In genomic region chr2:190320696-190321095, GRCh38 we compare ENCODE assay signal across 9 cellular contexts. TPM values are rescaled to one million over a fixed set of nuclear protein-coding genes. Genes with fewer than 3 reads are reported as not detected.
A peak's percentile ranks its signal among the peaks of the same experiment; 100 is the strongest.
DNase-seq lines count a peak whose midpoint lies in the region; ATAC-seq, FAIRE-seq and TF ChIP-seq lines count a peak whose summit lies in the region.
"Had no signal": no experiment of that assay in that cellular context is flagged by ENCODE, and none has a peak within 500 bp of the region (broad histone marks: within the 10 kb centered on the region; RNA-seq: fewer than 3 reads in every experiment).

No MANE protein-coding gene starts in this region.

- H3K36me3 ChIP-seq in SK-N-SH (replicated peaks in 1 of 2; ENCODE audit: control insufficient read depth in 1 of 2, insufficient read depth in 2 of 2, low read length in 1 of 2) (no peaks in the 10 kb centered on the region), HepG2 (replicated peaks in 1 of 2; ENCODE audit: control insufficient read depth in 1 of 2, insufficient read depth in 2 of 2, low read length in 2 of 2) (no peaks in the 10 kb centered on the region), subcutaneous abdominal adipose tissue (ENCODE audit: control insufficient read depth in 5 of 5, insufficient read depth in 5 of 5, low read length in 5 of 5) (no peaks in the 10 kb centered on the region)

- peaks cover 0 to 7% of the 10 kb centered on the region in 2 experiments; a peak in 2 of 4 replicates for H3K4me1 ChIP-seq in SK-N-SH (ENCODE audit: control insufficient read depth in 1 of 2, insufficient read depth in 2 of 2, low read depth in 1 of 2, low read length in 1 of 2)
- peaks cover 40% of the 10 kb centered on the region for H3K4me1 ChIP-seq in HepG2 (ENCODE audit: insufficient read depth, low read length)
- H3K4me1 ChIP-seq in subcutaneous abdominal adipose tissue (ENCODE audit: control insufficient read depth in 5 of 5, insufficient read depth in 5 of 5, low read length in 5 of 5) = peaks cover 0 to 36% (median 14%) of the 10 kb centered on the region in 5 donors

- FAIRE-seq in HepG2 (lab: Jason Lieb, UNC) = no peak

- peaks cover 34% of the 10 kb centered on the region for H3K4me1 Mint-ChIP-seq in activated CD8-positive, alpha-beta T cell treated with anti-CD3 and anti-CD28 coated beads, Interleukin-2, amount 10 ng/mL, durations not matched to agents 7 days and 5 days (ENCODE audit: low read depth)

- no peak overlapping the region for H3K4me3 ChIP-seq in SK-N-SH (ENCODE audit: low read depth in 2 of 2, low read length in 1 of 2)
- peak overlapping the region; percentile 78 to 86 (median 83); a peak in 5 of 6 replicates for H3K4me3 ChIP-seq in HepG2 (replicated peaks in 1 of 3; ENCODE audit: insufficient read depth in 1 of 3, low read depth in 2 of 3, low read length in 3 of 3)
- H3K4me3 ChIP-seq in subcutaneous abdominal adipose tissue (ENCODE audit: low read depth in 1 of 5, low read length in 5 of 5) = no peak overlapping the region

- H3K9me2 ChIP-seq in SK-N-SH = no peaks in the 10 kb centered on the region

- TF ChIP-seq EP300 in SK-N-SH (IDR thresholded peaks at IDR 0.05; ENCODE audit: borderline replicate concordance in 1 of 2, low read depth in 1 of 2, low read length in 1 of 2) (no peak), HepG2 (IDR thresholded peaks at IDR 0.05; ENCODE audit: low read depth in 2 of 2, low read length in 2 of 2) (no peak), HepG2 (CRISPR knock-in tag; IDR thresholded peaks at IDR 0.05; ENCODE audit: borderline replicate concordance) (no peak)

- TF ChIP-seq CTCF in SK-N-SH (IDR thresholded peaks at IDR 0.05) (no peak), HepG2 (CRISPR knock-in tag; IDR thresholded peaks at IDR 0.05) (no peak)

- H3K27ac ChIP-seq in SK-N-SH (ENCODE audit: low read depth in 2 of 2, low read length in 1 of 2) (peak overlapping the region; percentile 55 to 83; a peak in 3 of 4 replicates), HepG2 (ENCODE audit: extremely low read length, insufficient read depth, low read length) (no peak overlapping the region), subcutaneous abdominal adipose tissue (ENCODE audit: low read depth, low read length) (peak overlapping the region; percentile 89)

- H3K27me3 Mint-ChIP-seq in activated CD8-positive, alpha-beta T cell treated with anti-CD3 and anti-CD28 coated beads, Interleukin-2, amount 10 ng/mL, durations not matched to agents 7 days and 5 days (ENCODE audit: low read depth) = peaks cover 7% of the 10 kb centered on the region

- H3F3A ChIP-seq in SK-N-SH (replicated peaks; ENCODE audit: insufficient read depth) = peaks cover 8% of the 10 kb centered on the region

- H4K20me1 ChIP-seq in SK-N-SH (ENCODE audit: insufficient read depth) = no peaks in the 10 kb centered on the region
- no peaks in the 10 kb centered on the region for H4K20me1 ChIP-seq in HepG2 (ENCODE audit: insufficient read depth, low read length)

- BruUV-seq in HepG2 (replicated peaks; lab: Mats Ljungman, UMichigan) = no TSS peak

- ATAC-seq in SK-N-SH treated with all-trans-retinoic acid at 6 μM for 48 hours = no peak
- no peak for ATAC-seq in activated CD8-positive, alpha-beta T cell treated with anti-CD3 and anti-CD28 coated beads, Interleukin-2, amount 10 ng/mL, durations not matched to agents 7 days and 5 days
- no peak for ATAC-seq in HepG2
- ATAC-seq in GM19452 (IDR thresholded peaks at IDR 0.05; ENCODE audit: unreplicated experiment) = no peak
- no peak for ATAC-seq in GM21381 (IDR thresholded peaks at IDR 0.05; ENCODE audit: unreplicated experiment)
- ATAC-seq: esophagus mucosa had no signal

- no peaks in the 10 kb centered on the region for H3K9me3 Mint-ChIP-seq in activated CD8-positive, alpha-beta T cell treated with anti-CD3 and anti-CD28 coated beads, Interleukin-2, amount 10 ng/mL, durations not matched to agents 7 days and 5 days (ENCODE audit: insufficient read depth)

- 0 out of 2 replicates have a peak overlapping the region, but pooled peaks have one; percentile 42 for H3K9ac ChIP-seq in SK-N-SH
- peak overlapping the region; percentile 73; the same call in 1 of the 2 replicates for H3K9ac ChIP-seq in HepG2 (ENCODE audit: insufficient read depth, low read depth, low read length)
- H3K9ac ChIP-seq in subcutaneous abdominal adipose tissue (ENCODE audit: low read length in 5 of 5) = peak overlapping the region in 2 of 5 donors; percentile 57 to 86

- no peak for DNase-seq in SK-N-SH
- no peak for DNase-seq in activated CD8-positive, alpha-beta T cell treated with anti-CD3 and anti-CD28 coated beads, Interleukin-2, amount 10 ng/mL, durations not matched to agents 7 days and 5 days
- DNase-seq in HepG2 (ENCODE audit: low spot score) = no peak
- DNase-seq in effector CD8-positive, alpha-beta T cell (lab: John Stamatoyannopoulos, UW) = no peak

- H2AFZ ChIP-seq in SK-N-SH (ENCODE audit: low read depth) (peak overlapping the region; percentile 99), HepG2 (ENCODE audit: low read length) (peak overlapping the region; percentile 95)

- TF ChIP-seq RAD21 in SK-N-SH (IDR thresholded peaks at IDR 0.05; ENCODE audit: low read length) = no peak
- no peak for TF ChIP-seq RAD21 in HepG2 (CRISPR knock-in tag; IDR thresholded peaks at IDR 0.05)

- H3K79me2 ChIP-seq in SK-N-SH (ENCODE audit: insufficient read depth) (peaks cover 30% of the 10 kb centered on the region), HepG2 (ENCODE audit: insufficient read depth, low read length) (peaks cover 28% of the 10 kb centered on the region)

- 94% methylated on average over 4 of the region's 4 CpGs for WGBS in SK-N-SH (ENCODE audit: low lambda C conversion rate)
- 78% methylated on average over 4 of the region's 4 CpGs for whole genome bisulfite sequencing in HepG2 (ENCODE audit: low lambda C conversion rate)

- in situ Hi-C loops in HepG2 (cut with HindIII; ENCODE audit: extremely low pct_ligation_motif_present, low pct_unique_long_range_greater_than_20kb) = no loop called here

- H3K9me3 ChIP-seq in SK-N-SH (no peaks in the 10 kb centered on the region), HepG2 (ENCODE audit: low read length) (no peaks in the 10 kb centered on the region), subcutaneous abdominal adipose tissue (ENCODE audit: control insufficient read depth in 5 of 5, low read length in 5 of 5) (no peaks in the 10 kb centered on the region)

- H3K27ac Mint-ChIP-seq in activated CD8-positive, alpha-beta T cell treated with anti-CD3 and anti-CD28 coated beads, Interleukin-2, amount 10 ng/mL, durations not matched to agents 7 days and 5 days = peak overlapping the region; percentile 40

- no peaks in the 10 kb centered on the region for H3K27me3 ChIP-seq in SK-N-SH (ENCODE audit: insufficient read depth)
- H3K27me3 ChIP-seq in HepG2 (ENCODE audit: control insufficient read depth in 1 of 2, insufficient read depth in 2 of 2, low read length in 2 of 2) = no peaks in the 10 kb centered on the region; a peak in 1 of 5 replicates
- no peaks in the 10 kb centered on the region for H3K27me3 ChIP-seq in subcutaneous abdominal adipose tissue (ENCODE audit: control insufficient read depth in 5 of 5, insufficient read depth in 4 of 5, low read length in 5 of 5)

- CTCF ChIA-PET in SK-N-SH (lab: Yijun Ruan, JAX) = interaction anchor here (0.6 to 3.4 kb wide), 9 partner anchors 9 to 49 kb away, joined by 3 to 25 read pairs (median 9); partner anchors contain the start of gene INPP1
- CTCF ChIA-PET in activated CD8-positive, alpha-beta T cell treated with anti-CD3 and anti-CD28 coated beads, Interleukin-2, amount 10 ng/mL, durations not matched to agents 7 days and 5 days (lab: Charles Lee) = interaction anchor here (0.7 to 3.5 kb wide), 7 partner anchors 10 to 558 kb away, joined by 3 to 29 read pairs (median 3); partner anchors contain the start of genes INPP1 and OSGEPL1
- CTCF ChIA-PET in HepG2 (lab: Yijun Ruan, JAX; ENCODE audit: low intra/inter-chr PET ratio, low total read pairs) = interaction anchor here (0.9 kb wide), 1 partner anchor 52 kb away, joined by 4 read pairs; no protein-coding TSS in a partner anchor

- H3K4me2 ChIP-seq in SK-N-SH (peak overlapping the region; percentile 90; the same call in 1 of the 2 replicates), HepG2 (ENCODE audit: low read depth, low read length) (peak overlapping the region; percentile 94)

- intact Hi-C loops in HepG2 (cut with micrococcal nuclease; ENCODE audit: unreplicated experiment) = loop anchor here (2.0 kb wide), 2 partner anchors 14 to 190 kb away; no protein-coding TSS in a partner anchor

- peaks cover 5% of the 10 kb centered on the region for H3K36me3 Mint-ChIP-seq in activated CD8-positive, alpha-beta T cell treated with anti-CD3 and anti-CD28 coated beads, Interleukin-2, amount 10 ng/mL, durations not matched to agents 7 days and 5 days (ENCODE audit: low read depth)

- no peak for TF ChIP-seq POLR2A in HepG2 (IDR thresholded peaks at IDR 0.05; ENCODE audit: insufficient read depth in 1 of 2, low read depth in 2 of 2, low read length in 2 of 2)

- POLR2A ChIA-PET in SK-N-SH (lab: Yijun Ruan, JAX) (interaction anchor here (1.2 kb wide), 1 partner anchor 39 kb away, joined by 4 read pairs; no protein-coding TSS in a partner anchor), HepG2 (lab: Yijun Ruan, JAX) (interaction anchor here (1.3 to 3.1 kb wide), 4 partner anchors 24 to 558 kb away, joined by 3 to 19 read pairs (median 9); partner anchors contain the start of gene OSGEPL1)
- POLR2A ChIA-PET in activated CD8-positive, alpha-beta T cell treated with anti-CD3 and anti-CD28 coated beads, Interleukin-2, amount 10 ng/mL, durations not matched to agents 7 days and 5 days (lab: Charles Lee) = interaction anchor here (0.7 kb wide), 1 partner anchor 204 kb away, joined by 4 read pairs; no protein-coding TSS in a partner anchor

- H3K4me3 Mint-ChIP-seq in activated CD8-positive, alpha-beta T cell treated with anti-CD3 and anti-CD28 coated beads, Interleukin-2, amount 10 ng/mL, durations not matched to agents 7 days and 5 days = peak overlapping the region; percentile 91

RNA-seq across cellular contexts. Expression of gene HIBCH, which starts 1.1 kb away (rescaled TPM):
- polyA plus RNA-seq in SK-N-SH (2012; rRNA removed) (8.4 and 12.2 TPM in 2 replicates), HepG2 (2011; rRNA removed) (17.8 and 18.8 TPM in 2 replicates)
- polyA plus RNA-seq in SK-N-SH (2012; cell fraction: cytosol; rRNA removed) = 14.1 and 19.3 TPM in 2 replicates
- 5.4 and 12.0 TPM in 2 replicates for polyA plus RNA-seq in SK-N-SH (2012; cell fraction: nucleus; rRNA removed)
- 10 to 100 TPM; 13.5 to 13.7 TPM for total RNA-seq in activated CD8-positive, alpha-beta T cell treated with anti-CD3 and anti-CD28 coated beads, Interleukin-2, amount 10 ng/mL, durations not matched to agents 7 days and 5 days
- total RNA-seq in HepG2 (2016; rRNA removed; fragmentation: Illumina TruSeq; extraction: Trizol) = 49.5 and 67.0 TPM in 2 replicates
- total RNA-seq in HepG2 (2016; cell fraction: cytosol; rRNA removed; fragmentation: Illumina TruSeq; extraction: Trizol; ENCODE audit: low read depth) = 9.9 and 10.7 TPM in 2 replicates
- total RNA-seq in HepG2 (2016; cell fraction: insoluble cytoplasmic fraction; rRNA removed; fragmentation: Illumina TruSeq; extraction: Trizol) = 46.9 and 68.2 TPM in 2 replicates
- total RNA-seq in HepG2 (2016; cell fraction: membrane; rRNA removed; fragmentation: Illumina TruSeq; extraction: Trizol) = 11.0 and 12.8 TPM in 2 replicates
- 64.0 and 64.7 TPM in 2 replicates for total RNA-seq in HepG2 (2016; cell fraction: nucleus; rRNA removed; fragmentation: Illumina TruSeq; extraction: Trizol)
- 6.4 and 8.3 TPM in 2 replicates for polyA plus RNA-seq in HepG2 (2011; cell fraction: cytosol; rRNA removed)
- 14.6 and 25.8 TPM in 2 replicates for polyA plus RNA-seq in HepG2 (2011; cell fraction: nucleus; rRNA removed)
- polyA plus RNA-seq in HepG2 (2012) = 27.5 and 40.7 TPM in 2 replicates
- polyA plus RNA-seq in HepG2 (2016; cell fraction: cytosol; fragmentation: Illumina TruSeq; extraction: Trizol; ENCODE audit: low read depth) = 6.9 and 7.7 TPM in 2 replicates
- polyA plus RNA-seq in HepG2 (2016; cell fraction: insoluble cytoplasmic fraction; fragmentation: Illumina TruSeq; extraction: Trizol; ENCODE audit: low read depth) = 63.7 and 68.2 TPM in 2 replicates
- polyA plus RNA-seq in HepG2 (2016; cell fraction: membrane; fragmentation: Illumina TruSeq; extraction: Trizol; ENCODE audit: low read depth) = 9.3 and 9.4 TPM in 2 replicates
- polyA plus RNA-seq in HepG2 (2016; cell fraction: nucleus; fragmentation: Illumina TruSeq; extraction: Trizol; ENCODE audit: insufficient read depth, low read depth) = 45.2 and 47.6 TPM in 2 replicates
- 6.3 and 18.5 TPM in 2 replicates for polyA minus RNA-seq in HepG2 (2011; rRNA and poly(A)+ RNA removed; ENCODE audit: low replicate concordance)
- polyA minus RNA-seq in HepG2 (2011; cell fraction: cytosol; rRNA and poly(A)+ RNA removed) = 8.9 and 9.9 TPM in 2 replicates
- polyA minus RNA-seq in HepG2 (2011; cell fraction: nucleus; rRNA and poly(A)+ RNA removed) = 88.3 and 98.2 TPM in 2 replicates

RNA-seq across cellular contexts. Expression of gene INPP1, which starts 22.7 kb away (rescaled TPM):
- polyA plus RNA-seq in SK-N-SH (2012; rRNA removed) (5.7 and 6.4 TPM in 2 replicates), HepG2 (2011; rRNA removed) (10.0 and 10.5 TPM in 2 replicates)
- 6.3 and 6.5 TPM in 2 replicates for polyA plus RNA-seq in SK-N-SH (2012; cell fraction: cytosol; rRNA removed)
- polyA plus RNA-seq in SK-N-SH (2012; cell fraction: nucleus; rRNA removed) = 10.3 and 14.8 TPM in 2 replicates
- total RNA-seq in activated CD8-positive, alpha-beta T cell treated with anti-CD3 and anti-CD28 coated beads, Interleukin-2, amount 10 ng/mL, durations not matched to agents 7 days and 5 days = 1 to 10 TPM; 5.6 to 6.9 TPM
- 13.3 and 15.2 TPM in 2 replicates for total RNA-seq in HepG2 (2016; rRNA removed; fragmentation: Illumina TruSeq; extraction: Trizol)
- total RNA-seq in HepG2 (2016; cell fraction: cytosol; rRNA removed; fragmentation: Illumina TruSeq; extraction: Trizol; ENCODE audit: low read depth) = 6.0 and 8.5 TPM in 2 replicates
- total RNA-seq in HepG2 (2016; cell fraction: insoluble cytoplasmic fraction; rRNA removed; fragmentation: Illumina TruSeq; extraction: Trizol) = 11.4 and 14.0 TPM in 2 replicates
- 12.0 and 14.5 TPM in 2 replicates for total RNA-seq in HepG2 (2016; cell fraction: membrane; rRNA removed; fragmentation: Illumina TruSeq; extraction: Trizol)
- 6.6 and 8.8 TPM in 2 replicates for total RNA-seq in HepG2 (2016; cell fraction: nucleus; rRNA removed; fragmentation: Illumina TruSeq; extraction: Trizol)
- polyA plus RNA-seq in HepG2 (2011; cell fraction: cytosol; rRNA removed) = 5.7 and 7.3 TPM in 2 replicates
- 10.0 and 11.1 TPM in 2 replicates for polyA plus RNA-seq in HepG2 (2011; cell fraction: nucleus; rRNA removed)
- polyA plus RNA-seq in HepG2 (2012) = 23.9 and 28.9 TPM in 2 replicates
- 7.9 and 9.4 TPM in 2 replicates for polyA plus RNA-seq in HepG2 (2016; cell fraction: cytosol; fragmentation: Illumina TruSeq; extraction: Trizol; ENCODE audit: low read depth)
- 18.0 and 18.7 TPM in 2 replicates for polyA plus RNA-seq in HepG2 (2016; cell fraction: insoluble cytoplasmic fraction; fragmentation: Illumina TruSeq; extraction: Trizol; ENCODE audit: low read depth)
- 12.1 and 13.1 TPM in 2 replicates for polyA plus RNA-seq in HepG2 (2016; cell fraction: membrane; fragmentation: Illumina TruSeq; extraction: Trizol; ENCODE audit: low read depth)
- 22.8 and 23.1 TPM in 2 replicates for polyA plus RNA-seq in HepG2 (2016; cell fraction: nucleus; fragmentation: Illumina TruSeq; extraction: Trizol; ENCODE audit: insufficient read depth, low read depth)
- 4.8 and 5.3 TPM in 2 replicates for polyA minus RNA-seq in HepG2 (2011; rRNA and poly(A)+ RNA removed; ENCODE audit: low replicate concordance)
- polyA minus RNA-seq in HepG2 (2011; cell fraction: cytosol; rRNA and poly(A)+ RNA removed) = 8.2 and 11.3 TPM in 2 replicates
- polyA minus RNA-seq in HepG2 (2011; cell fraction: nucleus; rRNA and poly(A)+ RNA removed) = 8.2 and 8.7 TPM in 2 replicates

Comparison
In these comparisons a context has a peak if more than half of its experiments do, and no peak if none do; other contexts are left out.
1. H3K4me3 ChIP-seq: peak in HepG2 (3 of 3); none in SK-N-SH (0 of 2) and subcutaneous abdominal adipose tissue (0 of 5).